8 cellular contexts compared by ENCODE assay signal in the genomic region with DNA sequence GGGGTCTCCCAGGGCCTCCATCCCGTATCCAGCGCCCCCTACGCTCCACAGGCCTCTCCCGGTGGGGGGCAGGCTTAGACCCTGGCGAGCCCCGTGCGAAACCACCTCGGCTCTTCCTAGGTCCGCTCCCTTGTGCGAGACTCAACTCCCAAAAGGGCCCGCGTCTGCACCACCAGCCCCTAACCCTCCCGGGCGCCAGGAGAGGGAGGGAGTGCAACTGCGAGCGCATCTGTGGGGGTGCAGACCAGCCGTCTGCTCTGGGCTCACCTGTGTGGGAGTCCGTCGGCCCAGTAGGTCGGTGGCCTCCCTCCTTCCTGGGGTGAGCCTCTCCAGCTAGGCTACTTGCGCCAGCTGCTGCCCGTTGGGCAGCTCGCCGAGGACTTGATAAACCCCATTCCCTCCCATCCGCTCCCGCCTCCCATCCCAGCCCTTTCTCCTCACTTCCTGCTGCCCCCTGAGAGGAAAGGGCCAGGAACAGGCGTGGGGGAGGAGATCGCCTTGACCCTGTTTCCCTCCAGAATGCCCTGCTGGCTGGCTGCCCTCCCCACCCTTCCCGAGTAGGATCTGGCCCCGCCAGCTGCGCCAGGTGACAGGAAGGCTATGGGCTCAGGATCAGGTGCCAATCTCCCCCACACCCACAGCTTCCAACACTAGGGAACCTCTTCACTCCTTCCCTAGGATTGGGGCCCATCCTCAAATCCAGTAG. TPM values are rescaled to one million over a fixed set of nuclear protein-coding genes. Genes with fewer than 3 reads are reported as not detected.
A peak's percentile ranks its signal among the peaks of the same experiment; 100 is the strongest.
DNase-seq lines count a peak whose midpoint lies in the region; ATAC-seq and FAIRE-seq lines count a peak whose summit lies in the region.

HYAL2 (minus strand) TSS at position 360 of the 706 bp plus-strand sequence. CDS start 2,256 bp downstream, outside the sequence.

- 16 to 42% (median 37%) methylated on average over 25 to 31 of the region's 31 CpGs for WGBS in small intestine, 3 donors

- peaks cover 47% of the 10 kb centered on the region for H3K4me1 Mint-ChIP-seq in stimulated activated naive CD8-positive, alpha-beta T cell treated with anti-CD3 and anti-CD28 coated beads, Interleukin-15, Interleukin-2, amounts not matched to agents 100 ng/mL and 50 ng/mL, for 24 hours (ENCODE audit: low read depth)

- H3K27me3 ChIP-seq in iPS-15b (ENCODE audit: control insufficient read depth, insufficient read depth, low read length) (no peaks in the 10 kb centered on the region), small intestine (ENCODE audit: control insufficient read depth in 2 of 2, insufficient read depth in 2 of 2, low read length in 2 of 2) (no peaks in the 10 kb centered on the region)

- ATAC-seq in stimulated activated naive CD8-positive, alpha-beta T cell treated with anti-CD3 and anti-CD28 coated beads, Interleukin-15, Interleukin-2, amounts not matched to agents 100 U/mL and 50 U/mL, for 24 hours = no peak
- no peak for ATAC-seq in HG02759 (IDR thresholded peaks at IDR 0.05; ENCODE audit: unreplicated experiment)

- H3K9me3 Mint-ChIP-seq in stimulated activated naive CD8-positive, alpha-beta T cell treated with anti-CD3 and anti-CD28 coated beads, Interleukin-15, Interleukin-2, amounts not matched to agents 100 ng/mL and 50 ng/mL, for 24 hours = no peaks in the 10 kb centered on the region

- H3K4me1 ChIP-seq in iPS-15b (ENCODE audit: control insufficient read depth, insufficient read depth, low read length) (peaks cover 7% of the 10 kb centered on the region), small intestine (ENCODE audit: control insufficient read depth in 2 of 2, insufficient read depth in 1 of 2, low read depth in 1 of 2, low read length in 1 of 2) (peaks cover 2 to 9% of the 10 kb centered on the region in 2 donors)

- FAIRE-seq in small intestine (lab: Jason Lieb, UNC) = no peak

- peak within 1 kb of the TSS; percentile 99 for H3K27ac ChIP-seq in angular gyrus (ENCODE audit: low read depth, low read length)
- H3K27ac ChIP-seq in small intestine (ENCODE audit: low read depth in 1 of 2, low read length in 1 of 2) = peak within 1 kb of the TSS; percentile 77 to 96

- H3K27ac Mint-ChIP-seq in stimulated activated naive CD8-positive, alpha-beta T cell treated with anti-CD3 and anti-CD28 coated beads, Interleukin-15, Interleukin-2, amounts not matched to agents 100 ng/mL and 50 ng/mL, for 24 hours = peak within 1 kb of the TSS; percentile 93

- H3K27me3 Mint-ChIP-seq in stimulated activated naive CD8-positive, alpha-beta T cell treated with anti-CD3 and anti-CD28 coated beads, Interleukin-15, Interleukin-2, amounts not matched to agents 100 ng/mL and 50 ng/mL, for 24 hours = no peaks in the 10 kb centered on the region

- peak within 1 kb of the TSS; percentile 100 for H3K9ac ChIP-seq in iPS-15b (ENCODE audit: low read depth, low read length)

- H3K36me3 ChIP-seq in iPS-15b (ENCODE audit: control insufficient read depth, insufficient read depth, low read length) (peaks cover 32% of the 10 kb centered on the region), small intestine (ENCODE audit: control insufficient read depth in 2 of 2, insufficient read depth in 2 of 2, low read length in 2 of 2) (peaks cover 0 to 3% of the 10 kb centered on the region in 2 donors)

- H3K4me3 Mint-ChIP-seq in stimulated activated naive CD8-positive, alpha-beta T cell treated with anti-CD3 and anti-CD28 coated beads, Interleukin-15, Interleukin-2, amounts not matched to agents 100 ng/mL and 50 ng/mL, for 24 hours = peak within 1 kb of the TSS; percentile 91

- no peaks in the 10 kb centered on the region for H3K9me3 ChIP-seq in iPS-15b (ENCODE audit: control insufficient read depth, insufficient read depth, low read length)
- H3K9me3 ChIP-seq in small intestine (ENCODE audit: control insufficient read depth, low read depth) = no peaks in the 10 kb centered on the region

- peaks cover 8% of the 10 kb centered on the region for H3K36me3 Mint-ChIP-seq in stimulated activated naive CD8-positive, alpha-beta T cell treated with anti-CD3 and anti-CD28 coated beads, Interleukin-15, Interleukin-2, amounts not matched to agents 100 ng/mL and 50 ng/mL, for 24 hours (ENCODE audit: low read depth)

- no peak for DNase-seq in stimulated activated naive CD8-positive, alpha-beta T cell treated with anti-CD3 and anti-CD28 coated beads, Interleukin-15, Interleukin-2, amounts not matched to agents 100 U/mL and 50 U/mL, for 24 hours
- peak; percentile 42 for DNase-seq in small intestine
- DNase-seq in central memory CD4-positive, alpha-beta T cell = no peak
- DNase-seq in HPDE6-E6E7 (ENCODE audit: extremely low spot score) = no peak

- H3K4me3 ChIP-seq in iPS-15b (ENCODE audit: low read depth, low read length) (peak within 1 kb of the TSS; percentile 99), small intestine (ENCODE audit: low read depth in 1 of 2, low read length in 2 of 2) (peak within 1 kb of the TSS; percentile 69 to 72)

RNA-seq across cellular contexts. Expression of gene HYAL2, which starts in this region (rescaled TPM):
- 100 to 1,000 TPM in 1 of 3 donors, 10 to 100 TPM in 2; 11.0 to 124 (median 15.1) TPM for polyA plus RNA-seq in small intestine
